ENCODE assay signal across 16 cellular contexts in genomic region chr5:1662559-1663043, GRCh38.
"Had no signal": no experiment of that assay in that cellular context is flagged by ENCODE, and none has a peak within 500 bp of the region (broad histone marks: within the 10 kb centered on the region; RNA-seq: fewer than 3 reads in every experiment).

No MANE protein-coding gene starts in this region.

- H3K27ac Mint-ChIP-seq: activated naive CD4-positive, alpha-beta T cell treated with anti-CD3 and anti-CD28 coated beads, Interleukin-2, amount 50 U/mL, for 24 hours; dendritic cell treated with granulocyte-macrophage colony-stimulating factor and Interleukin-4, amounts not matched to agents 40 ng/mL and 50 ng/mL, for 4 days; stimulated activated naive CD8-positive, alpha-beta T cell treated with anti-CD3 and anti-CD28 coated beads, Interleukin-15, amount 100 ng/mL, for 72 hours; T-helper 2 cell treated with Interferon-gamma antibody and Interleukin-4, amounts not matched to agents 5 μg/mL and 100 μg/mL, for 36 hours had no signal

- ATAC-seq: activated CD4-positive, CD25-positive, alpha-beta regulatory T cell treated with anti-CD3 and anti-CD28 coated beads, Interleukin-2, amount 50 U/mL, for 24 hours; body of pancreas; mucosa of descending colon; naive thymus-derived CD8-positive, alpha-beta T cell; psoas muscle had no signal

- H3K9me3 ChIP-seq: body of pancreas, mucosa of descending colon, psoas muscle had no signal

- H3K27ac ChIP-seq: body of pancreas, psoas muscle had no signal

- H3K4me1 Mint-ChIP-seq: stimulated activated naive CD8-positive, alpha-beta T cell treated with anti-CD3 and anti-CD28 coated beads, Interleukin-15, amount 100 ng/mL, for 72 hours had no signal

- H3K9me3 Mint-ChIP-seq: activated naive CD4-positive, alpha-beta T cell treated with anti-CD3 and anti-CD28 coated beads, Interleukin-2, amount 50 U/mL, for 24 hours; dendritic cell treated with granulocyte-macrophage colony-stimulating factor and Interleukin-4, amounts not matched to agents 40 ng/mL and 50 ng/mL, for 4 days; naive thymus-derived CD8-positive, alpha-beta T cell; stimulated activated naive CD8-positive, alpha-beta T cell treated with anti-CD3 and anti-CD28 coated beads, Interleukin-15, amount 100 ng/mL, for 72 hours; T-helper 2 cell treated with Interferon-gamma antibody and Interleukin-4, amounts not matched to agents 5 μg/mL and 100 μg/mL, for 36 hours had no signal

- H3K4me3 ChIP-seq: body of pancreas, mucosa of descending colon, psoas muscle had no signal

- H3K36me3 Mint-ChIP-seq: activated naive CD4-positive, alpha-beta T cell treated with anti-CD3 and anti-CD28 coated beads, Interleukin-2, amount 50 U/mL, for 24 hours had no signal

- H3K4me3 Mint-ChIP-seq: activated naive CD4-positive, alpha-beta T cell treated with anti-CD3 and anti-CD28 coated beads, Interleukin-2, amount 50 U/mL, for 24 hours; dendritic cell treated with granulocyte-macrophage colony-stimulating factor and Interleukin-4, amounts not matched to agents 40 ng/mL and 50 ng/mL, for 4 days; naive thymus-derived CD8-positive, alpha-beta T cell; stimulated activated naive CD8-positive, alpha-beta T cell treated with anti-CD3 and anti-CD28 coated beads, Interleukin-15, amount 100 ng/mL, for 72 hours; T-helper 2 cell treated with Interferon-gamma antibody and Interleukin-4, amounts not matched to agents 5 μg/mL and 100 μg/mL, for 36 hours had no signal

- H3K4me1 ChIP-seq: psoas muscle had no signal

- DNase-seq: activated CD4-positive, alpha-beta T cell treated with anti-CD3 and anti-CD28 coated beads, Interleukin-2, amount 50 U/mL, for 4 hours; amniotic stem cell; body of pancreas; erythroblast; hippocampal formation; mucosa of descending colon; naive thymus-derived CD8-positive, alpha-beta T cell; occipital lobe; stimulated activated CD4-positive, alpha-beta T cell treated with anti-CD3 and anti-CD28 coated beads, Interleukin-4, amount 100 ng/mL, for 4 hours; SW 1271 had no signal
